Comparison of ENCODE assay signal across 25 cellular contexts in the genomic region with DNA sequence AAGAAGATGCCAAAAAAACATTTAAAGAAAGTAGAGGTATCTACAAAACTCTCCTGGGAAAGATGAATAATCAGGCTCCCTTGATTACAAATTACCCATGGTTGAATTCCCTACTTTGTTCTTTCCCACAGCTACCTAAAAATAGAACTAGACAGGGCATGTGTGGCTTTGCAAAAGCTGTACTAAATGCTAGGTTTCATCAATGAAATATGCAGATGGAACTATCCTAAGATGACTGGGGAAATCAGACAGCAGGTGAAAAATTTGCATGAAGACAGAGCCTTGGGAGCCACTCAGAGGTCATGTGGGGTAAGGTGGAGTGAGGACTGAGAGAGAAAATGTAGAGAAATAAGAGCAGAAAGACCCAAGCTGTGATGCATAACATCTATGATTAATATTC. TPM values are rescaled to one million over a fixed set of nuclear protein-coding genes. Genes with fewer than 3 reads are reported as not detected.
DNase-seq lines count a peak whose midpoint lies in the region; ATAC-seq and TF ChIP-seq lines count a peak whose summit lies in the region.
"Had no signal": no experiment of that assay in that cellular context is flagged by ENCODE, and none has a peak within 500 bp of the region (broad histone marks: within the 10 kb centered on the region; RNA-seq: fewer than 3 reads in every experiment).

No MANE protein-coding gene starts in this region.

- peak overlapping the region; percentile 10 for H3K27ac ChIP-seq in brain microvascular endothelial cell
- H3K27ac ChIP-seq: hepatocyte, tibial artery had no signal

- H3K27me3 ChIP-seq in brain microvascular endothelial cell (replicated peaks) = no peaks in the 10 kb centered on the region
- H3K27me3 ChIP-seq: hepatocyte, SJSA1, tibial artery had no signal

- H3K27me3 Mint-ChIP-seq in WTC11 (ENCODE audit: low read depth) = peaks cover 6% of the 10 kb centered on the region; the same call in 1 of the 2 replicates
- H3K27me3 Mint-ChIP-seq: dendritic cell treated with granulocyte-macrophage colony-stimulating factor and Interleukin-4, amounts not matched to agents 40 ng/mL and 50 ng/mL, for 4 days had no signal

- peaks cover 25% of the 10 kb centered on the region for H3K36me3 Mint-ChIP-seq in WTC11

- TF ChIP-seq CTCF in brain microvascular endothelial cell (IDR thresholded peaks at IDR 0.05; ENCODE audit: low read depth, low read length, missing control alignments) = no peak
- no peak for TF ChIP-seq CTCF in WTC11 (IDR thresholded peaks at IDR 0.05)

- H3K9me3 Mint-ChIP-seq in WTC11 = peaks cover 26% of the 10 kb centered on the region

- CTCF ChIA-PET in WTC11 (lab: Charles Lee) = no interaction called here

- peaks cover 8% of the 10 kb centered on the region for H3K4me1 Mint-ChIP-seq in WTC11
- H3K4me1 Mint-ChIP-seq: activated CD4-positive, alpha-beta T cell treated with anti-CD3 and anti-CD28 coated beads for 36 hours had no signal

- H3K4me3 Mint-ChIP-seq in WTC11 = no peak overlapping the region
- H3K4me3 Mint-ChIP-seq: activated CD4-positive, alpha-beta T cell treated with anti-CD3 and anti-CD28 coated beads for 36 hours; dendritic cell treated with granulocyte-macrophage colony-stimulating factor and Interleukin-4, amounts not matched to agents 40 ng/mL and 50 ng/mL, for 4 days; nephron progenitor cell; stimulated activated naive B cell treated with anti-CD40 and anti-IgM and Interleukin-4, amounts not matched to agents 10 μg/mL and 1 μg/mL and 100 μg/mL, for 72 hours had no signal

- no peak overlapping the region for H3K4me3 ChIP-seq in brain microvascular endothelial cell (ENCODE audit: low read depth, low read length)
- H3K4me3 ChIP-seq: hepatocyte, SJSA1, tibial artery had no signal

- H3K36me3 ChIP-seq in brain microvascular endothelial cell (replicated peaks) = no peaks in the 10 kb centered on the region

- peak; percentile 49 for DNase-seq in A172 (ENCODE audit: low spot score)
- DNase-seq in NCI-H526 treated with DMSO at 0.1 percent for 48 hours (lab: John Stamatoyannopoulos, UW) = peak; percentile 99
- DNase-seq in brain microvascular endothelial cell = peak; percentile 28
- peak; percentile 72 for DNase-seq in iris pigment epithelial cell (ENCODE audit: low read depth)
- no peak for DNase-seq in NCI-H446 treated with DMSO at 0.1 percent for 48 hours (lab: John Stamatoyannopoulos, UW)
- DNase-seq in WTC11 (ENCODE audit: low spot score) = no peak
- DNase-seq: activated CD4-positive, alpha-beta T cell treated with anti-CD3 and anti-CD28 coated beads for 36 hours; activated gamma-delta T cell treated with Interleukin-2 at 50 U/mL for 16 hours; anterior cingulate cortex; DMS153; Karpas-422; mesendoderm; NCI-H1436 treated with DMSO at 0.1 percent for 48 hours; nephron progenitor cell; stimulated activated CD4-positive, alpha-beta T cell treated with anti-CD3 and anti-CD28 coated beads, Interleukin-15, amount 100 ng/mL, for 24 hours; stimulated activated naive B cell treated with anti-CD40 and anti-IgM and Interleukin-4, amounts not matched to agents 10 μg/mL and 1 μg/mL and 100 μg/mL, for 72 hours; T-helper 9 cell; tibial artery had no signal

- in situ Hi-C loops in brain microvascular endothelial cell (cut with HindIII; ENCODE audit: low pct_ligation_motif_present, low sequenced_read_pairs) = no loop called here

- no peak for ATAC-seq in HG02884 (IDR thresholded peaks at IDR 0.05; ENCODE audit: unreplicated experiment)
- no peak for ATAC-seq in WTC11
- no peak for ATAC-seq in HG03175 (IDR thresholded peaks at IDR 0.05; ENCODE audit: unreplicated experiment)
- ATAC-seq: activated CD4-positive, alpha-beta T cell treated with anti-CD3 and anti-CD28 coated beads for 36 hours; stimulated activated naive B cell treated with anti-CD40 and anti-IgM and Interleukin-4, amounts not matched to agents 10 μg/mL and 1 μg/mL and 100 μg/mL, for 72 hours had no signal

- no peak overlapping the region for H3K27ac Mint-ChIP-seq in WTC11
- H3K27ac Mint-ChIP-seq: activated CD4-positive, alpha-beta T cell treated with anti-CD3 and anti-CD28 coated beads for 36 hours; dendritic cell treated with granulocyte-macrophage colony-stimulating factor and Interleukin-4, amounts not matched to agents 40 ng/mL and 50 ng/mL, for 4 days; nephron progenitor cell; stimulated activated naive B cell treated with anti-CD40 and anti-IgM and Interleukin-4, amounts not matched to agents 10 μg/mL and 1 μg/mL and 100 μg/mL, for 72 hours had no signal

- POLR2A ChIA-PET in WTC11 (lab: Charles Lee) = no interaction called here

TF ChIP-seq in WTC11, 78 proteins besides CTCF, POLR2A, EP300 and RAD21 (continues in another document):
- TF ChIP-seq MXD4 (CRISPR knock-in tag; IDR thresholded peaks at IDR 0.05; ENCODE audit: borderline replicate concordance) (no peak), IRF2 (CRISPR knock-in tag; IDR thresholded peaks at IDR 0.05; ENCODE audit: borderline replicate concordance, low read depth) (no peak), MYBL2 (CRISPR knock-in tag; IDR thresholded peaks at IDR 0.05) (no peak), HMGA2 (CRISPR knock-in tag; IDR thresholded peaks at IDR 0.05) (no peak), ZNF219 (CRISPR knock-in tag; IDR thresholded peaks at IDR 0.05; ENCODE audit: borderline replicate concordance) (no peak)
- TF ChIP-seq, protein P1, sequence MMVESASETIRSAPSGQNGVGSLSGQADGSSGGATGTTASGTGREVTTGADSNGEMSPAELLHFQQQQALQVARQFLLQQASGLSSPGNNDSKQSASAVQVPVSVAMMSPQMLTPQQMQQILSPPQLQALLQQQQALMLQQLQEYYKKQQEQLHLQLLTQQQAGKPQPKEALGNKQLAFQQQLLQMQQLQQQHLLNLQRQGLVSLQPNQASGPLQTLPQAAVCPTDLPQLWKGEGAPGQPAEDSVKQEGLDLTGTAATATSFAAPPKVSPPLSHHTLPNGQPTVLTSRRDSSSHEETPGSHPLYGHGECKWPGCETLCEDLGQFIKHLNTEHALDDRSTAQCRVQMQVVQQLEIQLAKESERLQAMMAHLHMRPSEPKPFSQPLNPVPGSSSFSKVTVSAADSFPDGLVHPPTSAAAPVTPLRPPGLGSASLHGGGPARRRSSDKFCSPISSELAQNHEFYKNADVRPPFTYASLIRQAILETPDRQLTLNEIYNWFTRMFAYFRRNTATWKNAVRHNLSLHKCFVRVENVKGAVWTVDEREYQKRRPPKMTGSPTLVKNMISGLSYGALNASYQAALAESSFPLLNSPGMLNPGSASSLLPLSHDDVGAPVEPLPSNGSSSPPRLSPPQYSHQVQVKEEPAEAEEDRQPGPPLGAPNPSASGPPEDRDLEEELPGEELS (CRISPR knock-in tag; IDR thresholded peaks at IDR 0.05) = no peak
- TF ChIP-seq, protein P2, sequence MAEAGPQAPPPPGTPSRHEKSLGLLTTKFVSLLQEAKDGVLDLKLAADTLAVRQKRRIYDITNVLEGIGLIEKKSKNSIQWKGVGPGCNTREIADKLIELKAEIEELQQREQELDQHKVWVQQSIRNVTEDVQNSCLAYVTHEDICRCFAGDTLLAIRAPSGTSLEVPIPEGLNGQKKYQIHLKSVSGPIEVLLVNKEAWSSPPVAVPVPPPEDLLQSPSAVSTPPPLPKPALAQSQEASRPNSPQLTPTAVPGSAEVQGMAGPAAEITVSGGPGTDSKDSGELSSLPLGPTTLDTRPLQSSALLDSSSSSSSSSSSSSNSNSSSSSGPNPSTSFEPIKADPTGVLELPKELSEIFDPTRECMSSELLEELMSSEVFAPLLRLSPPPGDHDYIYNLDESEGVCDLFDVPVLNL (CRISPR knock-in tag; IDR thresholded peaks at IDR 0.05; ENCODE audit: borderline replicate concordance, low read depth) = no peak
- TF ChIP-seq, protein P3, sequence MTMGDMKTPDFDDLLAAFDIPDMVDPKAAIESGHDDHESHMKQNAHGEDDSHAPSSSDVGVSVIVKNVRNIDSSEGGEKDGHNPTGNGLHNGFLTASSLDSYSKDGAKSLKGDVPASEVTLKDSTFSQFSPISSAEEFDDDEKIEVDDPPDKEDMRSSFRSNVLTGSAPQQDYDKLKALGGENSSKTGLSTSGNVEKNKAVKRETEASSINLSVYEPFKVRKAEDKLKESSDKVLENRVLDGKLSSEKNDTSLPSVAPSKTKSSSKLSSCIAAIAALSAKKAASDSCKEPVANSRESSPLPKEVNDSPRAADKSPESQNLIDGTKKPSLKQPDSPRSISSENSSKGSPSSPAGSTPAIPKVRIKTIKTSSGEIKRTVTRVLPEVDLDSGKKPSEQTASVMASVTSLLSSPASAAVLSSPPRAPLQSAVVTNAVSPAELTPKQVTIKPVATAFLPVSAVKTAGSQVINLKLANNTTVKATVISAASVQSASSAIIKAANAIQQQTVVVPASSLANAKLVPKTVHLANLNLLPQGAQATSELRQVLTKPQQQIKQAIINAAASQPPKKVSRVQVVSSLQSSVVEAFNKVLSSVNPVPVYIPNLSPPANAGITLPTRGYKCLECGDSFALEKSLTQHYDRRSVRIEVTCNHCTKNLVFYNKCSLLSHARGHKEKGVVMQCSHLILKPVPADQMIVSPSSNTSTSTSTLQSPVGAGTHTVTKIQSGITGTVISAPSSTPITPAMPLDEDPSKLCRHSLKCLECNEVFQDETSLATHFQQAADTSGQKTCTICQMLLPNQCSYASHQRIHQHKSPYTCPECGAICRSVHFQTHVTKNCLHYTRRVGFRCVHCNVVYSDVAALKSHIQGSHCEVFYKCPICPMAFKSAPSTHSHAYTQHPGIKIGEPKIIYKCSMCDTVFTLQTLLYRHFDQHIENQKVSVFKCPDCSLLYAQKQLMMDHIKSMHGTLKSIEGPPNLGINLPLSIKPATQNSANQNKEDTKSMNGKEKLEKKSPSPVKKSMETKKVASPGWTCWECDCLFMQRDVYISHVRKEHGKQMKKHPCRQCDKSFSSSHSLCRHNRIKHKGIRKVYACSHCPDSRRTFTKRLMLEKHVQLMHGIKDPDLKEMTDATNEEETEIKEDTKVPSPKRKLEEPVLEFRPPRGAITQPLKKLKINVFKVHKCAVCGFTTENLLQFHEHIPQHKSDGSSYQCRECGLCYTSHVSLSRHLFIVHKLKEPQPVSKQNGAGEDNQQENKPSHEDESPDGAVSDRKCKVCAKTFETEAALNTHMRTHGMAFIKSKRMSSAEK (CRISPR knock-in tag; IDR thresholded peaks at IDR 0.05; ENCODE audit: borderline replicate concordance) = no peak

RNA-seq across cellular contexts. Expression of gene LAYN, which starts 14.7 kb away (rescaled TPM):
- total RNA-seq in A172 (2014; rRNA removed; shearing (Covaris generic)) = 150 and 160 TPM in 2 replicates
- total RNA-seq in WTC11 (2021) = 3.0 to 3.7 TPM (median 3.6 TPM) in 3 replicates
- total RNA-seq: NCI-H460 had no signal

RNA-seq across cellular contexts. Expression of gene HOATZ, which starts 40.7 kb away (rescaled TPM):
- not detected in 2 replicates for total RNA-seq in A172 (2014; rRNA removed; shearing (Covaris generic))
- not detected in 3 replicates for total RNA-seq in WTC11 (2021)
- total RNA-seq: activated CD4-positive, alpha-beta T cell treated with anti-CD3 and anti-CD28 coated beads for 36 hours; hepatocyte; kidney epithelial cell; NCI-H460; SJSA1 had no signal

RNA-seq across cellular contexts. Expression of gene BTG4, which starts 43.1 kb away (rescaled TPM):
- total RNA-seq in A172 (2014; rRNA removed; shearing (Covaris generic)) = 0.12 and 0.50 TPM in 2 replicates
- 0.18 TPM in 1 of 3 replicates, not detected in the others for total RNA-seq in WTC11 (2021)
- total RNA-seq: activated CD4-positive, alpha-beta T cell treated with anti-CD3 and anti-CD28 coated beads for 36 hours; hepatocyte; SJSA1 had no signal

RNA-seq across cellular contexts. Expression of gene SIK2, which starts 47.0 kb away (rescaled TPM):
- total RNA-seq in A172 (2014; rRNA removed; shearing (Covaris generic)) = 7.2 and 8.5 TPM in 2 replicates
- total RNA-seq in WTC11 (2021) = 6.7 to 8.6 TPM (median 7.2 TPM) in 3 replicates

Comparison
In these comparisons a context has a peak if more than half of its experiments do, and no peak if none do; other contexts are left out.
1. DNase-seq: peak in A172 (single experiment), NCI-H526 treated with DMSO at 0.1 percent for 48 hours (single experiment), brain microvascular endothelial cell (single experiment) and iris pigment epithelial cell (single experiment); none in NCI-H446 treated with DMSO at 0.1 percent for 48 hours (single experiment) and WTC11 (single experiment).
2. RNA of gene LAYN, which starts 14.7 kb away (total RNA-seq): 150 to 160 TPM in A172; 3.0 to 3.7 TPM in WTC11; every median in the first group is over 10 times any median in the second.